Comparison of ENCODE assay signal across 8 cellular contexts in genomic region chr22:31399211-31400022, GRCh38. TPM values are rescaled to one million over a fixed set of nuclear protein-coding genes. Genes with fewer than 3 reads are reported as not detected.
DNase-seq lines count a peak whose midpoint lies in the region; ATAC-seq and TF ChIP-seq lines count a peak whose summit lies in the region.

TSS of gene DRG1 (plus strand) at chr22:31399604. CDS start at chr22:31399684, 80 bp downstream.

- H3K27ac Mint-ChIP-seq in activated naive CD8-positive, alpha-beta T cell, result peak within 1 kb of the TSS; percentile 96
- peak within 1 kb of the TSS; percentile 98 for H3K27ac Mint-ChIP-seq in glutamatergic neuron (ENCODE audit: unreplicated experiment)
- H3K27ac Mint-ChIP-seq in osteocyte (ENCODE audit: unreplicated experiment), result peak within 1 kb of the TSS; percentile 97

- peak within 1 kb of the TSS; percentile 85 for H3K4me3 ChIP-seq in thymus (ENCODE audit: low read length)

- TF ChIP-seq CTCF in GM10248 (IDR thresholded peaks at IDR 0.05; ENCODE audit: control extremely low read depth, extremely low read depth, low read depth, missing control alignments) (no peak), glutamatergic neuron (IDR thresholded peaks at IDR 0.05; ENCODE audit: partially characterized antibody, unreplicated experiment) (no peak), osteocyte (IDR thresholded peaks at IDR 0.05) (no peak)

- peaks cover 8% of the 10 kb centered on the region for H3K4me1 ChIP-seq in thymus (ENCODE audit: control insufficient read depth, insufficient read depth, low read length)

- no peaks in the 10 kb centered on the region for H3K36me3 Mint-ChIP-seq in activated naive CD8-positive, alpha-beta T cell
- H3K36me3 Mint-ChIP-seq in glutamatergic neuron (ENCODE audit: unreplicated experiment) (no peaks in the 10 kb centered on the region), osteocyte (ENCODE audit: unreplicated experiment) (peaks cover 13% of the 10 kb centered on the region)

- DNase-seq in GM10248 (ENCODE audit: extremely low spot score) (peak; percentile 100), NCI-H1092 treated with DMSO at 0.1 percent for 48 hours (lab: John Stamatoyannopoulos, UW) (peak; percentile 96), SKM-1 (lab: John Stamatoyannopoulos, UW; ENCODE audit: unreplicated experiment) (peak; percentile 85), glutamatergic neuron (peak; percentile 100), osteocyte (ENCODE audit: extremely low spot score, unreplicated experiment) (peak; percentile 98)

- CTCF ChIA-PET in GM10248 (lab: Yijun Ruan, JAX), result interaction anchor here (0.9 to 1.6 kb wide), 2 partner anchors 53 to 571 kb away, joined by 3 to 4 read pairs; no protein-coding TSS in a partner anchor

- ATAC-seq in HG02610 (IDR thresholded peaks at IDR 0.05; ENCODE audit: unreplicated experiment), result peak; percentile 96

- H3K27me3 ChIP-seq in thymus (ENCODE audit: control insufficient read depth, insufficient read depth), result no peaks in the 10 kb centered on the region

- H3K9me3 Mint-ChIP-seq in activated naive CD8-positive, alpha-beta T cell (ENCODE audit: low read depth), result no peaks in the 10 kb centered on the region
- peaks cover 2% of the 10 kb centered on the region for H3K9me3 Mint-ChIP-seq in glutamatergic neuron (ENCODE audit: unreplicated experiment)
- H3K9me3 Mint-ChIP-seq in osteocyte (ENCODE audit: unreplicated experiment), result no peaks in the 10 kb centered on the region

- peaks cover 15% of the 10 kb centered on the region for H3K36me3 ChIP-seq in thymus (ENCODE audit: control insufficient read depth, insufficient read depth)

- H3K4me3 Mint-ChIP-seq in activated naive CD8-positive, alpha-beta T cell, result peak within 1 kb of the TSS; percentile 99
- H3K4me3 Mint-ChIP-seq in glutamatergic neuron (ENCODE audit: unreplicated experiment), result peak within 1 kb of the TSS; percentile 94
- peak within 1 kb of the TSS; percentile 98 for H3K4me3 Mint-ChIP-seq in osteocyte (ENCODE audit: unreplicated experiment)

- POLR2A ChIA-PET in GM10248 (lab: Yijun Ruan, JAX), result interaction anchor here (0.6 kb wide), 1 partner anchor 305 kb away, joined by 3 read pairs; no protein-coding TSS in a partner anchor

- peaks cover 1% of the 10 kb centered on the region for H3K9me3 ChIP-seq in thymus (ENCODE audit: control insufficient read depth)

- peak within 1 kb of the TSS; percentile 87 for H3K27ac ChIP-seq in thymus (ENCODE audit: low read depth)

- H3K27me3 Mint-ChIP-seq in activated naive CD8-positive, alpha-beta T cell, result no peaks in the 10 kb centered on the region
- H3K27me3 Mint-ChIP-seq in glutamatergic neuron (ENCODE audit: unreplicated experiment) (peaks cover 2% of the 10 kb centered on the region), osteocyte (ENCODE audit: unreplicated experiment) (no peaks in the 10 kb centered on the region)

- WGBS in thymus, result under 1% methylated on average over 72 of the region's 72 CpGs

- peaks cover 16% of the 10 kb centered on the region for H3K4me1 Mint-ChIP-seq in activated naive CD8-positive, alpha-beta T cell (ENCODE audit: low read depth)
- H3K4me1 Mint-ChIP-seq in glutamatergic neuron (ENCODE audit: low read depth, unreplicated experiment) (peaks cover 14% of the 10 kb centered on the region), osteocyte (ENCODE audit: unreplicated experiment) (peaks cover 19% of the 10 kb centered on the region)

RNA-seq across cellular contexts. Expression of gene DRG1, which starts in this region (rescaled TPM):
- total RNA-seq in glutamatergic neuron (ENCODE audit: unreplicated experiment), result 64.1 TPM
- total RNA-seq in osteocyte, result 49.2 and 69.4 TPM in 2 replicates
- 45.5 TPM for polyA plus RNA-seq in thymus

Comparison
In these comparisons a context has a peak if more than half of its experiments do, and no peak if none do; other contexts are left out.
1. Peak in every context shown above with its lines: DNase-seq, ATAC-seq, H3K4me3 ChIP-seq and H3K27ac ChIP-seq.